Comparison of ENCODE assay signal across 8 cellular contexts in genomic region chr14:49896272-49896671, GRCh38. TPM values are rescaled to one million over a fixed set of nuclear protein-coding genes. Genes with fewer than 3 reads are reported as not detected.
DNase-seq lines count a peak whose midpoint lies in the region; ATAC-seq and TF ChIP-seq lines count a peak whose summit lies in the region.
"Not testable (repeated sequence)": the region's sequence is repeated elsewhere in the genome, so short reads cannot be mapped to it uniquely, and the experiment has no call there.

No MANE protein-coding gene starts in this region.

- H2BK5ac ChIP-seq in IMR-90 (ENCODE audit: low read depth, low read length, poor library complexity, severe bottlenecking); trophoblast cell (ENCODE audit: low read depth, low read length, poor library complexity): not testable (repeated sequence)

- POLR2A ChIA-PET in CD4-positive, alpha-beta memory T cell (lab: Charles Lee; ENCODE audit: partially characterized antibody), result interaction anchor here (0.6 to 1.9 kb wide), 21 partner anchors 12 to 224 kb away, joined by 3 to 30 read pairs (median 4); partner anchors contain the start of genes KLHDC2 and NEMF
- POLR2A ChIA-PET in IMR-90 (lab: Charles Lee; ENCODE audit: unreplicated experiment), result interaction anchor here (0.6 kb wide), 1 partner anchor 79 kb away, joined by 4 read pairs; no protein-coding TSS in a partner anchor

- in situ Hi-C loops in IMR-90 (cut with MboI; ENCODE audit: low sequenced_read_pairs), result not testable (repeated sequence)
- in situ Hi-C loops in transverse colon (cut with MboI; ENCODE audit: low pct_ligation_motif_present in 1 of 4, low pct_unique_long_range_greater_than_20kb in 1 of 4, low sequenced_read_pairs in 3 of 4), result loop anchor here in 2 of 4 donors (10.0 kb wide), 1 partner anchor 109 kb away; no protein-coding TSS in a partner anchor

- not testable (repeated sequence) for H4K8ac ChIP-seq in IMR-90 (ENCODE audit: low read depth in 2 of 2, low read length in 2 of 2); trophoblast cell (ENCODE audit: low read depth, low read length)

- H3K79me1 ChIP-seq in IMR-90 (ENCODE audit: low read depth in 1 of 2, low read length in 2 of 2), result peaks cover 7 to 24% of the 10 kb centered on the region in 2 experiments
- H3K79me1 ChIP-seq in trophoblast cell (ENCODE audit: low read length), result peaks cover 18% of the 10 kb centered on the region

- H3K27me3 ChIP-seq in CD4-positive, alpha-beta memory T cell (ENCODE audit: insufficient read depth, low read length); IMR-90 (ENCODE audit: control insufficient read depth, insufficient read depth, low read length); ascending aorta; right lobe of liver; trophoblast cell (ENCODE audit: insufficient read depth, low read length); transverse colon: not testable (repeated sequence)

- DNase-seq in CD4-positive, alpha-beta memory T cell; IMR-90; T-helper 2 cell treated with Interferon-gamma antibody and Interleukin-4, amounts not matched to agents 5 μg/mL and 100 μg/mL, for 36 hours (ENCODE audit: low spot score); ascending aorta (ENCODE audit: low spot score in 2 of 2); epithelial cell of prostate (ENCODE audit: low read depth, low spot score); right lobe of liver; trophoblast cell; transverse colon: not testable (repeated sequence)

- H3K27me3 Mint-ChIP-seq in CD4-positive, alpha-beta memory T cell; T-helper 2 cell treated with Interferon-gamma antibody and Interleukin-4, amounts not matched to agents 5 μg/mL and 100 μg/mL, for 36 hours (ENCODE audit: low read depth): not testable (repeated sequence)

- peak overlapping the region; percentile 68 to 99 (median 83) for H3K27ac Mint-ChIP-seq in CD4-positive, alpha-beta memory T cell
- peak overlapping the region; percentile 76 for H3K27ac Mint-ChIP-seq in T-helper 2 cell treated with Interferon-gamma antibody and Interleukin-4, amounts not matched to agents 5 μg/mL and 100 μg/mL, for 36 hours

- H3K56ac ChIP-seq in IMR-90 (ENCODE audit: extremely low read depth, insufficient read depth, low read length), result not testable (repeated sequence)

- CTCF ChIA-PET in CD4-positive, alpha-beta memory T cell (lab: Charles Lee; ENCODE audit: partially characterized antibody), result interaction anchor here (0.9 to 1.2 kb wide), 5 partner anchors 21 to 168 kb away, joined by 3 to 5 read pairs (median 3); no protein-coding TSS in a partner anchor
- CTCF ChIA-PET in IMR-90 (lab: Yijun Ruan, JAX), result interaction anchor here (0.6 kb wide), 1 partner anchor 809 kb away, joined by 3 read pairs; no protein-coding TSS in a partner anchor

- not testable (repeated sequence) for H3K9me1 ChIP-seq in IMR-90 (ENCODE audit: insufficient read depth, low read length)

- not testable (repeated sequence) for H2AFZ ChIP-seq in IMR-90 (replicated peaks; ENCODE audit: low read length, poor library complexity); trophoblast cell (ENCODE audit: insufficient read depth, low read length, poor library complexity)

- H3K4me1 Mint-ChIP-seq in CD4-positive, alpha-beta memory T cell, result peaks cover 22 to 68% (median 39%) of the 10 kb centered on the region in 4 donors
- peaks cover 38% of the 10 kb centered on the region for H3K4me1 Mint-ChIP-seq in T-helper 2 cell treated with Interferon-gamma antibody and Interleukin-4, amounts not matched to agents 5 μg/mL and 100 μg/mL, for 36 hours (ENCODE audit: low read depth)

- H4K20me1 ChIP-seq in IMR-90 (ENCODE audit: insufficient read depth, low read length), result peaks cover 48% of the 10 kb centered on the region

- not testable (repeated sequence) for H3K18ac ChIP-seq in IMR-90 (ENCODE audit: low read depth, low read length); trophoblast cell (ENCODE audit: low read length)

- H4K12ac ChIP-seq in trophoblast cell (ENCODE audit: low read depth, low read length), result not testable (repeated sequence)

- H3K4me2 ChIP-seq in IMR-90 (ENCODE audit: low read depth, low read length) (peak overlapping the region; percentile 97), trophoblast cell (ENCODE audit: low read length) (peak overlapping the region; percentile 73)

- TF ChIP-seq CTCF in IMR-90 (conservative IDR thresholded peaks at IDR 0.05; ENCODE audit: low read depth, low read length); ascending aorta (IDR thresholded peaks at IDR 0.05); right lobe of liver (IDR thresholded peaks at IDR 0.05); transverse colon (IDR thresholded peaks at IDR 0.05): not testable (repeated sequence)

- not testable (repeated sequence) for H3K9me3 Mint-ChIP-seq in CD4-positive, alpha-beta memory T cell; T-helper 2 cell treated with Interferon-gamma antibody and Interleukin-4, amounts not matched to agents 5 μg/mL and 100 μg/mL, for 36 hours

- H2BK20ac ChIP-seq in IMR-90 (ENCODE audit: low read depth, low read length), result not testable (repeated sequence)

- peaks cover 40 to 44% of the 10 kb centered on the region in 2 donors for H3K36me3 Mint-ChIP-seq in CD4-positive, alpha-beta memory T cell
- H3K36me3 Mint-ChIP-seq in T-helper 2 cell treated with Interferon-gamma antibody and Interleukin-4, amounts not matched to agents 5 μg/mL and 100 μg/mL, for 36 hours (ENCODE audit: low read depth), result peaks cover 57% of the 10 kb centered on the region

- peaks cover 17% of the 10 kb centered on the region for H3K79me2 ChIP-seq in trophoblast cell (ENCODE audit: control insufficient read depth, insufficient read depth, low read length, poor library complexity)

- H2AK9ac ChIP-seq in IMR-90 (replicated peaks; ENCODE audit: low read depth, low read length, poor library complexity), result not testable (repeated sequence)

- not testable (repeated sequence) for H3K9me3 ChIP-seq in CD4-positive, alpha-beta memory T cell (ENCODE audit: control insufficient read depth in 1 of 2, low read length in 2 of 2); IMR-90 (ENCODE audit: control insufficient read depth, insufficient read depth, low read length); ascending aorta; right lobe of liver; trophoblast cell (ENCODE audit: insufficient read depth, low read depth, low read length); transverse colon

- H3K36me3 ChIP-seq in CD4-positive, alpha-beta memory T cell (ENCODE audit: insufficient read depth, low read length), result peaks cover 20% of the 10 kb centered on the region
- H3K36me3 ChIP-seq in IMR-90 (ENCODE audit: control insufficient read depth, insufficient read depth, low read length); right lobe of liver; trophoblast cell (ENCODE audit: control insufficient read depth in 1 of 2, insufficient read depth in 2 of 2, low read length in 2 of 2); transverse colon: not testable (repeated sequence)
- peaks cover 0 to 19% of the 10 kb centered on the region in 2 donors for H3K36me3 ChIP-seq in ascending aorta

- H3K4ac ChIP-seq in IMR-90 (ENCODE audit: low read depth, low read length); trophoblast cell (ENCODE audit: low read depth, low read length): not testable (repeated sequence)

- H4K5ac ChIP-seq in IMR-90 (ENCODE audit: low read depth, low read length), result not testable (repeated sequence)

- intact Hi-C loops in CD4-positive, alpha-beta memory T cell (cut with micrococcal nuclease); IMR-90 (cut with micrococcal nuclease); ascending aorta (cut with DNase I): not testable (repeated sequence)
- intact Hi-C loops in right lobe of liver (cut with DNase I), result loop anchor here in 1 of 2 donors (10.0 kb wide), 1 partner anchor 99 kb away; no protein-coding TSS in a partner anchor
- intact Hi-C loops in transverse colon (cut with DNase I; ENCODE audit: low total_unique reads), result loop anchor here (10.0 kb wide), 1 partner anchor 109 kb away; no protein-coding TSS in a partner anchor

- not testable (repeated sequence) for H3K23ac ChIP-seq in IMR-90 (ENCODE audit: low read depth, low read length); trophoblast cell (ENCODE audit: low read length)

- TF ChIP-seq RAD21 in IMR-90 (IDR thresholded peaks at IDR 0.05; ENCODE audit: low read length), result not testable (repeated sequence)

- H2BK12ac ChIP-seq in trophoblast cell (ENCODE audit: low read length), result not testable (repeated sequence)

- H2AK5ac ChIP-seq in IMR-90 (ENCODE audit: low read depth, low read length); trophoblast cell (ENCODE audit: low read length): not testable (repeated sequence)

- H3K27ac ChIP-seq in CD4-positive, alpha-beta memory T cell (ENCODE audit: low read depth, low read length), result peak overlapping the region; percentile 98
- H3K27ac ChIP-seq in IMR-90 (ENCODE audit: insufficient read depth, low read length); trophoblast cell (ENCODE audit: low read depth, low read length): not testable (repeated sequence)
- H3K27ac ChIP-seq in ascending aorta (peak overlapping the region in 1 of 2 donors; percentile 5), epithelial cell of prostate (peak overlapping the region; percentile 98), right lobe of liver (peak overlapping the region in 2 of 3 donors; percentile 22 to 35), transverse colon (peak overlapping the region; percentile 100)

- H3K9ac ChIP-seq in IMR-90 (ENCODE audit: low read depth, low read length), result peak overlapping the region; percentile 67; the same call in 1 of the 2 replicates
- H3K9ac ChIP-seq in trophoblast cell (ENCODE audit: low read length), result not testable (repeated sequence)

- H3K14ac ChIP-seq in IMR-90 (replicated peaks; ENCODE audit: low read depth, low read length); trophoblast cell (ENCODE audit: low read length): not testable (repeated sequence)

- TF ChIP-seq EP300 in transverse colon (IDR thresholded peaks at IDR 0.05; ENCODE audit: low read depth), result not testable (repeated sequence)

- peak overlapping the region; percentile 75 to 100 for H3K4me3 ChIP-seq in CD4-positive, alpha-beta memory T cell (ENCODE audit: low read length in 2 of 2)
- H3K4me3 ChIP-seq in IMR-90 (ENCODE audit: insufficient read depth, low read depth, low read length) (peak overlapping the region; percentile 84; the same call in 1 of the 2 replicates), ascending aorta (peak overlapping the region; percentile 85 to 95), right lobe of liver (peak overlapping the region in 2 of 3 donors; percentile 98 to 99), transverse colon (peak overlapping the region in 3 of 4 donors; percentile 93 to 100 (median 96))
- not testable (repeated sequence) for H3K4me3 ChIP-seq in trophoblast cell (ENCODE audit: low read depth, low read length)

- peak overlapping the region; percentile 95 to 99 (median 98) for H3K4me3 Mint-ChIP-seq in CD4-positive, alpha-beta memory T cell
- H3K4me3 Mint-ChIP-seq in T-helper 2 cell treated with Interferon-gamma antibody and Interleukin-4, amounts not matched to agents 5 μg/mL and 100 μg/mL, for 36 hours, result peak overlapping the region; percentile 100

- H4K91ac ChIP-seq in IMR-90 (ENCODE audit: insufficient read depth, low read depth, low read length); trophoblast cell (ENCODE audit: low read depth, low read length): not testable (repeated sequence)

- ATAC-seq in IMR-90 (ENCODE audit: low read depth); right lobe of liver: not testable (repeated sequence)

- dilution Hi-C loops in IMR-90 (cut with HindIII; ENCODE audit: low sequenced_read_pairs, unreplicated experiment), result not testable (repeated sequence)

- H2BK120ac ChIP-seq in IMR-90 (ENCODE audit: low read depth, low read length); trophoblast cell (ENCODE audit: insufficient read depth, low read length, poor library complexity): not testable (repeated sequence)

- peaks cover 52% of the 10 kb centered on the region for H3K4me1 ChIP-seq in CD4-positive, alpha-beta memory T cell (ENCODE audit: insufficient read depth, low read length)
- H3K4me1 ChIP-seq in IMR-90 (ENCODE audit: control insufficient read depth, insufficient read depth, low read length); trophoblast cell (ENCODE audit: control insufficient read depth in 1 of 2, insufficient read depth in 2 of 2, low read length in 2 of 2): not testable (repeated sequence)
- H3K4me1 ChIP-seq in ascending aorta (peaks cover 0 to 38% of the 10 kb centered on the region in 2 donors), right lobe of liver (peaks cover 0 to 38% (median 12%) of the 10 kb centered on the region in 4 donors), transverse colon (peaks cover 15 to 63% (median 50%) of the 10 kb centered on the region in 4 donors)

- H2BK15ac ChIP-seq in IMR-90 (ENCODE audit: low read depth, low read length), result not testable (repeated sequence)

- not testable (repeated sequence) for BruUV-seq in IMR-90 (replicated peaks; lab: Mats Ljungman, UMichigan)

- TF ChIP-seq POLR2A in IMR-90 (IDR thresholded peaks at IDR 0.05; ENCODE audit: low read depth, low read length); right lobe of liver (IDR thresholded peaks at IDR 0.05); transverse colon (IDR thresholded peaks at IDR 0.05): not testable (repeated sequence)

RNA-seq across cellular contexts. Expression of gene ARF6, which starts 3.4 kb away (rescaled TPM):
- 100 to 1,000 TPM; 116 to 124 TPM for total RNA-seq in CD4-positive, alpha-beta memory T cell
- 100 to 1,000 TPM; 157 to 164 TPM for polyA plus RNA-seq in CD4-positive, alpha-beta memory T cell
- total RNA-seq in IMR-90 (2012; rRNA removed), result 40.1 and 65.8 TPM in 2 replicates
- 28.8 and 32.1 TPM in 2 replicates for polyA plus RNA-seq in IMR-90 (2012; rRNA removed)
- polyA plus RNA-seq in IMR-90 (2012; cell fraction: cytosol; rRNA removed), result 22.1 and 31.2 TPM in 2 replicates
- 16.1 and 17.6 TPM in 2 replicates for polyA plus RNA-seq in IMR-90 (2012; cell fraction: nucleus; rRNA removed; ENCODE audit: low replicate concordance)
- 31.5 TPM for total RNA-seq in ascending aorta
- 10 to 100 TPM; 21.1 to 41.4 (median 32.4) TPM for total RNA-seq in right lobe of liver
- 153 and 154 TPM in 2 replicates for polyA plus RNA-seq in trophoblast cell (2013)
- 100 to 1,000 TPM in 2 of 4 donors, 10 to 100 TPM in 2; 70.3 to 120 (median 101) TPM for total RNA-seq in transverse colon

RNA-seq across cellular contexts. Expression of gene NEMF, which starts 43.7 kb away (rescaled TPM):
- total RNA-seq in CD4-positive, alpha-beta memory T cell, result 100 to 1,000 TPM; 104 to 112 TPM
- 10 to 100 TPM; 20.4 to 51.6 TPM for polyA plus RNA-seq in CD4-positive, alpha-beta memory T cell
- total RNA-seq in IMR-90 (2012; rRNA removed) (30.5 and 76.1 TPM in 2 replicates), ascending aorta (14.6 TPM), right lobe of liver (10 to 100 TPM; 15.3 to 29.9 (median 23.4) TPM), transverse colon (100 to 1,000 TPM in 1 of 4 donors, 10 to 100 TPM in 3; 50.2 to 129 (median 79.3) TPM)
- polyA plus RNA-seq in IMR-90 (2012; rRNA removed), result 19.3 and 19.5 TPM in 2 replicates
- polyA plus RNA-seq in IMR-90 (2012; cell fraction: cytosol; rRNA removed), result 0.86 and 1.4 TPM in 2 replicates
- polyA plus RNA-seq in IMR-90 (2012; cell fraction: nucleus; rRNA removed; ENCODE audit: low replicate concordance), result 4.3 and 28.1 TPM in 2 replicates
- polyA plus RNA-seq in trophoblast cell (2013), result 80.7 and 81.7 TPM in 2 replicates
